Comparison of ENCODE assay signal across 21 cellular contexts in the genomic region with DNA sequence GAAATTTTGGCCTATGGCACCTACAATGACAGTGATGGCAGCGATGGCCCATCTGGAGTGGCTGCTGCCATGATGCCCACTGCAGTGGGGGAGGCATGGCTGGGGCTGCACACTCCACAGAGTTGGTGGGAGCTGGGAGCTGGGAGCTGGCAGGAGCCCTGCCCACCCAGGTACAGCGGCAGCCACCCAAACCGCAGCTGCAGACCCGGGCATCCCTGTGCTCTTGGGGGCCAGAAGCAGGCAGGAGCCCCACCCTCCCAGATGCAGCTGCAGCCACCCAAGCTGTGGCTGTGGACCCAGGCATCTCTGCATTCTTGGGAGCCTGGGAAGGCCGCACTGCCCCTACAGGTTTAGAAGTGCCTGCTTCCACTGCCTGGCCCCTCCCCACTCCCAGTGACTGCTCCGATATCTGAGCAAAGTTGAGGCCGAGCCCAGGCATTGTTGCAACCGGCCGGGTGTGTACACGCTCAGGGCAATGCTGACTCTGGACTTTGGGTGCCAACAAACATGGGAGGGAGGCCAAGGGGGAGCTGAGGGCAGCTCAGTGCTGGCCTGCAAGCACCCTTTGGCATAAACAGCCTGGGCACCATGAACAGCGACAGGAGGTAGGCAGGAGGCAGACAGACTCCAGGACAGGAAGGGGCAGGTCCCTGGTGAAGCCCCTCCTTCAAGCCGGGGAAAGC.
"Had no signal": no experiment of that assay in that cellular context is flagged by ENCODE, and none has a peak within 500 bp of the region (broad histone marks: within the 10 kb centered on the region; RNA-seq: fewer than 3 reads in every experiment).

No MANE protein-coding gene starts in this region.

- H3K9me3 ChIP-seq: ascending aorta, esophagus muscularis mucosa, left lung, prostate gland, thyroid gland had no signal

- H3K4me3 ChIP-seq: ascending aorta, esophagus muscularis mucosa, hepatocyte, left lung, prostate gland, thyroid gland had no signal

- H3K27ac ChIP-seq: ascending aorta, brain microvascular endothelial cell, esophagus muscularis mucosa, hepatocyte, left lung, prostate gland, thyroid gland, WERI-Rb-1 had no signal

- H3K36me3 ChIP-seq: ascending aorta, brain microvascular endothelial cell, esophagus muscularis mucosa, left lung, prostate gland, thyroid gland, WERI-Rb-1 had no signal

- ATAC-seq: activated CD8-positive, alpha-beta T cell treated with anti-CD3 and anti-CD28 coated beads, Interleukin-2, amount 10 ng/mL, durations not matched to agents 7 days and 5 days; left lung; natural killer cell had no signal

- DNase-seq: activated CD4-positive, alpha-beta T cell treated with anti-CD3 and anti-CD28 coated beads, Interleukin-2, amount 10 ng/mL, durations not matched to agents 7 days and 5 days; activated CD4-positive, CD25-positive, alpha-beta regulatory T cell treated with anti-CD3 and anti-CD28 coated beads, Interleukin-2, amount 50 U/mL, for 72 hours; activated CD8-positive, alpha-beta T cell treated with anti-CD3 and anti-CD28 coated beads, Interleukin-2, amount 10 ng/mL, durations not matched to agents 7 days and 5 days; activated gamma-delta T cell treated with Interleukin-2 at 50 U/mL for 16 hours; brain microvascular endothelial cell; central memory CD4-positive, alpha-beta T cell; effector memory CD4-positive, alpha-beta T cell; glutamatergic neuron; immature natural killer cell; left lung; mammary epithelial cell; midbrain; natural killer cell; stimulated activated CD4-positive, alpha-beta T cell treated with anti-CD3 and anti-CD28 coated beads, Interleukin-12 subunit alpha, Interleukin-12 subunit beta, amount 100 ng/mL, for 4 hours; substantia nigra; thyroid gland; WERI-Rb-1 had no signal

- H3K27me3 ChIP-seq: ascending aorta, brain microvascular endothelial cell, esophagus muscularis mucosa, hepatocyte, left lung, thyroid gland had no signal

- H3K4me1 ChIP-seq: ascending aorta, esophagus muscularis mucosa, left lung, prostate gland, thyroid gland had no signal
